1 cellular context compared by ENCODE assay signal in the genomic region with DNA sequence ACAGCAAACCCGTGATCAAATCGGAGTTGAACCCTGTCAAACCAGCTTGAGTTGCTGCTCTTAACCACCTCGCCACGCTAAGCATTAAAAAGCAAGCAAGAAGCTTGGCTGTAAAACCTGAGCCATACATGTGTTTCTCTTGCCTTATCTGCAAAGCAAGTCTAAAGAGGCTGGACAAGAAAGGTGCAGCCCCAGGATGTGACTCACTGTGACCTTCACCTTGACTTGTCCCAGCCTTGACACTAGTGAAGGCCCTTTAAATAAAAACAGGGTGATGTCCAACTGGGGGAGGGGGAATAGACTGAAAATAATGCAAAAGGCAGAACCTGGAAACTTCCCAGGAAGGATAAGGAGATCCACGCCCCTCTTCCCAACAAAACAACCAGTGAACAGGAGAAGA.
TF ChIP-seq lines count a peak whose summit lies in the region.

No MANE protein-coding gene starts in this region.

TF ChIP-seq in H1, 55 proteins besides CTCF, POLR2A, EP300 and RAD21 (continued from another document):
- TF ChIP-seq NRF1 (IDR thresholded peaks at IDR 0.05; ENCODE audit: low read depth, low read length), result no peak
- no peak for TF ChIP-seq TBP (IDR thresholded peaks at IDR 0.05; ENCODE audit: low read depth, low read length)
- no peak for TF ChIP-seq TCF12 (IDR thresholded peaks at IDR 0.05; ENCODE audit: low read depth, low read length)
- no peak for TF ChIP-seq TEAD4 (IDR thresholded peaks at IDR 0.05; ENCODE audit: low read depth, low read length)
- no peak for TF ChIP-seq TAF1 (IDR thresholded peaks at IDR 0.05; ENCODE audit: low read depth, low read length)
- TF ChIP-seq, protein P1, sequence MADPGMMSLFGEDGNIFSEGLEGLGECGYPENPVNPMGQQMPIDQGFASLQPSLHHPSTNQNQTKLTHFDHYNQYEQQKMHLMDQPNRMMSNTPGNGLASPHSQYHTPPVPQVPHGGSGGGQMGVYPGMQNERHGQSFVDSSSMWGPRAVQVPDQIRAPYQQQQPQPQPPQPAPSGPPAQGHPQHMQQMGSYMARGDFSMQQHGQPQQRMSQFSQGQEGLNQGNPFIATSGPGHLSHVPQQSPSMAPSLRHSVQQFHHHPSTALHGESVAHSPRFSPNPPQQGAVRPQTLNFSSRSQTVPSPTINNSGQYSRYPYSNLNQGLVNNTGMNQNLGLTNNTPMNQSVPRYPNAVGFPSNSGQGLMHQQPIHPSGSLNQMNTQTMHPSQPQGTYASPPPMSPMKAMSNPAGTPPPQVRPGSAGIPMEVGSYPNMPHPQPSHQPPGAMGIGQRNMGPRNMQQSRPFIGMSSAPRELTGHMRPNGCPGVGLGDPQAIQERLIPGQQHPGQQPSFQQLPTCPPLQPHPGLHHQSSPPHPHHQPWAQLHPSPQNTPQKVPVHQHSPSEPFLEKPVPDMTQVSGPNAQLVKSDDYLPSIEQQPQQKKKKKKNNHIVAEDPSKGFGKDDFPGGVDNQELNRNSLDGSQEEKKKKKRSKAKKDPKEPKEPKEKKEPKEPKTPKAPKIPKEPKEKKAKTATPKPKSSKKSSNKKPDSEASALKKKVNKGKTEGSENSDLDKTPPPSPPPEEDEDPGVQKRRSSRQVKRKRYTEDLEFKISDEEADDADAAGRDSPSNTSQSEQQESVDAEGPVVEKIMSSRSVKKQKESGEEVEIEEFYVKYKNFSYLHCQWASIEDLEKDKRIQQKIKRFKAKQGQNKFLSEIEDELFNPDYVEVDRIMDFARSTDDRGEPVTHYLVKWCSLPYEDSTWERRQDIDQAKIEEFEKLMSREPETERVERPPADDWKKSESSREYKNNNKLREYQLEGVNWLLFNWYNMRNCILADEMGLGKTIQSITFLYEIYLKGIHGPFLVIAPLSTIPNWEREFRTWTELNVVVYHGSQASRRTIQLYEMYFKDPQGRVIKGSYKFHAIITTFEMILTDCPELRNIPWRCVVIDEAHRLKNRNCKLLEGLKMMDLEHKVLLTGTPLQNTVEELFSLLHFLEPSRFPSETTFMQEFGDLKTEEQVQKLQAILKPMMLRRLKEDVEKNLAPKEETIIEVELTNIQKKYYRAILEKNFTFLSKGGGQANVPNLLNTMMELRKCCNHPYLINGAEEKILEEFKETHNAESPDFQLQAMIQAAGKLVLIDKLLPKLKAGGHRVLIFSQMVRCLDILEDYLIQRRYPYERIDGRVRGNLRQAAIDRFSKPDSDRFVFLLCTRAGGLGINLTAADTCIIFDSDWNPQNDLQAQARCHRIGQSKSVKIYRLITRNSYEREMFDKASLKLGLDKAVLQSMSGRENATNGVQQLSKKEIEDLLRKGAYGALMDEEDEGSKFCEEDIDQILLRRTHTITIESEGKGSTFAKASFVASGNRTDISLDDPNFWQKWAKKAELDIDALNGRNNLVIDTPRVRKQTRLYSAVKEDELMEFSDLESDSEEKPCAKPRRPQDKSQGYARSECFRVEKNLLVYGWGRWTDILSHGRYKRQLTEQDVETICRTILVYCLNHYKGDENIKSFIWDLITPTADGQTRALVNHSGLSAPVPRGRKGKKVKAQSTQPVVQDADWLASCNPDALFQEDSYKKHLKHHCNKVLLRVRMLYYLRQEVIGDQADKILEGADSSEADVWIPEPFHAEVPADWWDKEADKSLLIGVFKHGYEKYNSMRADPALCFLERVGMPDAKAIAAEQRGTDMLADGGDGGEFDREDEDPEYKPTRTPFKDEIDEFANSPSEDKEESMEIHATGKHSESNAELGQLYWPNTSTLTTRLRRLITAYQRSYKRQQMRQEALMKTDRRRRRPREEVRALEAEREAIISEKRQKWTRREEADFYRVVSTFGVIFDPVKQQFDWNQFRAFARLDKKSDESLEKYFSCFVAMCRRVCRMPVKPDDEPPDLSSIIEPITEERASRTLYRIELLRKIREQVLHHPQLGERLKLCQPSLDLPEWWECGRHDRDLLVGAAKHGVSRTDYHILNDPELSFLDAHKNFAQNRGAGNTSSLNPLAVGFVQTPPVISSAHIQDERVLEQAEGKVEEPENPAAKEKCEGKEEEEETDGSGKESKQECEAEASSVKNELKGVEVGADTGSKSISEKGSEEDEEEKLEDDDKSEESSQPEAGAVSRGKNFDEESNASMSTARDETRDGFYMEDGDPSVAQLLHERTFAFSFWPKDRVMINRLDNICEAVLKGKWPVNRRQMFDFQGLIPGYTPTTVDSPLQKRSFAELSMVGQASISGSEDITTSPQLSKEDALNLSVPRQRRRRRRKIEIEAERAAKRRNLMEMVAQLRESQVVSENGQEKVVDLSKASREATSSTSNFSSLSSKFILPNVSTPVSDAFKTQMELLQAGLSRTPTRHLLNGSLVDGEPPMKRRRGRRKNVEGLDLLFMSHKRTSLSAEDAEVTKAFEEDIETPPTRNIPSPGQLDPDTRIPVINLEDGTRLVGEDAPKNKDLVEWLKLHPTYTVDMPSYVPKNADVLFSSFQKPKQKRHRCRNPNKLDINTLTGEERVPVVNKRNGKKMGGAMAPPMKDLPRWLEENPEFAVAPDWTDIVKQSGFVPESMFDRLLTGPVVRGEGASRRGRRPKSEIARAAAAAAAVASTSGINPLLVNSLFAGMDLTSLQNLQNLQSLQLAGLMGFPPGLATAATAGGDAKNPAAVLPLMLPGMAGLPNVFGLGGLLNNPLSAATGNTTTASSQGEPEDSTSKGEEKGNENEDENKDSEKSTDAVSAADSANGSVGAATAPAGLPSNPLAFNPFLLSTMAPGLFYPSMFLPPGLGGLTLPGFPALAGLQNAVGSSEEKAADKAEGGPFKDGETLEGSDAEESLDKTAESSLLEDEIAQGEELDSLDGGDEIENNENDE (IDR thresholded peaks at IDR 0.05; ENCODE audit: insufficient replicate concordance, low read length), result no peak
- TF ChIP-seq JUND (IDR thresholded peaks at IDR 0.05; ENCODE audit: low read length), result no peak
